Comparison of ENCODE assay signal across 1 cellular context in genomic region chr15:57947781-57948180, GRCh38.
TF ChIP-seq lines count a peak whose summit lies in the region.

No MANE protein-coding gene starts in this region.

TF ChIP-seq in SK-N-SH, 30 proteins besides CTCF, POLR2A, EP300 and RAD21 (continued from another document):
- TF ChIP-seq REST (IDR thresholded peaks at IDR 0.05; ENCODE audit: low read depth, low read length) (no peak), RFX5 (IDR thresholded peaks at IDR 0.05; ENCODE audit: low read length) (no peak), USF2 (IDR thresholded peaks at IDR 0.05; ENCODE audit: borderline replicate concordance, low read depth, low read length) (no peak), JUND (IDR thresholded peaks at IDR 0.05) (no peak), FOSL2 (IDR thresholded peaks at IDR 0.05; ENCODE audit: borderline replicate concordance, low read depth) (no peak), GATA2 (CRISPR knock-in tag; IDR thresholded peaks at IDR 0.05) (no peak), TEAD4 (IDR thresholded peaks at IDR 0.05; ENCODE audit: borderline replicate concordance, insufficient read depth) (no peak), CHD2 (IDR thresholded peaks at IDR 0.05; ENCODE audit: low read length, partially characterized antibody) (no peak), EZH2phosphoT487 (IDR thresholded peaks at IDR 0.05; ENCODE audit: borderline replicate concordance, low read depth) (no peak)
TF ChIP-seq in SK-N-SH: peak in this region for 0.
